In genomic region chr5:113218200-113218599, GRCh38 we compare ENCODE assay signal across 18 cellular contexts.
DNase-seq lines count a peak whose midpoint lies in the region; ATAC-seq, FAIRE-seq and TF ChIP-seq lines count a peak whose summit lies in the region.
"Had no signal": no experiment of that assay in that cellular context is flagged by ENCODE, and none has a peak within 500 bp of the region (broad histone marks: within the 10 kb centered on the region; RNA-seq: fewer than 3 reads in every experiment).

No MANE protein-coding gene starts in this region.

- POLR2A ChIA-PET in HepG2 (lab: Yijun Ruan, JAX) = no interaction called here

- no peaks in the 10 kb centered on the region for H3K9me3 Mint-ChIP-seq in nephron
- H3K9me3 Mint-ChIP-seq: activated naive CD4-positive, alpha-beta T cell treated with anti-CD3 and anti-CD28 coated beads for 36 hours had no signal

- H3K9ac ChIP-seq in liver (ENCODE audit: low read depth in 1 of 2, low read length in 2 of 2) (peak overlapping the region; percentile 12 to 89), HepG2 (ENCODE audit: insufficient read depth, low read depth, low read length) (no peak overlapping the region)

- H3K9me3 ChIP-seq in liver (ENCODE audit: control insufficient read depth in 4 of 4, low read length in 3 of 4) = no peaks in the 10 kb centered on the region
- H3K9me3 ChIP-seq in HepG2 (ENCODE audit: low read length) = no peaks in the 10 kb centered on the region
- H3K9me3 ChIP-seq in heart right ventricle = no peaks in the 10 kb centered on the region
- H3K9me3 ChIP-seq in esophagus squamous epithelium = no peaks in the 10 kb centered on the region
- H3K9me3 ChIP-seq: ascending aorta, ovary, testis had no signal

- TF ChIP-seq CTCF in liver (IDR thresholded peaks at IDR 0.05; ENCODE audit: low read depth, low read length, missing input control) (no peak), HepG2 (CRISPR knock-in tag; IDR thresholded peaks at IDR 0.05) (no peak), heart right ventricle (IDR thresholded peaks at IDR 0.05) (no peak), nephron (IDR thresholded peaks at IDR 0.05; ENCODE audit: unreplicated experiment in 3 of 3) (no peak), esophagus squamous epithelium (IDR thresholded peaks at IDR 0.05) (no peak)

- in situ Hi-C loops in HepG2 (cut with HindIII; ENCODE audit: extremely low pct_ligation_motif_present, low pct_unique_long_range_greater_than_20kb) = no loop called here

- no peaks in the 10 kb centered on the region for H3K36me3 ChIP-seq in liver (ENCODE audit: control insufficient read depth in 4 of 4, insufficient read depth in 3 of 4, low read depth in 1 of 4, low read length in 3 of 4)
- no peaks in the 10 kb centered on the region for H3K36me3 ChIP-seq in HepG2 (replicated peaks in 1 of 2; ENCODE audit: control insufficient read depth in 1 of 2, insufficient read depth in 2 of 2, low read length in 2 of 2)
- H3K36me3 ChIP-seq in heart right ventricle = no peaks in the 10 kb centered on the region
- H3K36me3 ChIP-seq in esophagus squamous epithelium = no peaks in the 10 kb centered on the region
- H3K36me3 ChIP-seq: ascending aorta, ovary had no signal

- peak overlapping the region; percentile 66 to 92 (median 83) for H3K27ac Mint-ChIP-seq in nephron
- H3K27ac Mint-ChIP-seq: activated naive CD4-positive, alpha-beta T cell treated with anti-CD3 and anti-CD28 coated beads for 36 hours had no signal

- TF ChIP-seq RAD21 in liver (IDR thresholded peaks at IDR 0.05) = peak in 1 of 2 donors; percentile 56
- TF ChIP-seq RAD21 in HepG2 (CRISPR knock-in tag; IDR thresholded peaks at IDR 0.05) = no peak

- TF ChIP-seq EP300 in HepG2 (IDR thresholded peaks at IDR 0.05; ENCODE audit: low read depth in 2 of 2, low read length in 2 of 2) (no peak), HepG2 (CRISPR knock-in tag; IDR thresholded peaks at IDR 0.05; ENCODE audit: borderline replicate concordance) (no peak)

- WGBS in liver = 26% methylated on average over 8 of the region's 8 CpGs
- 12% methylated on average over 8 of the region's 8 CpGs for WGBS in HepG2 (ENCODE audit: low lambda C conversion rate)
- WGBS in heart right ventricle, 2 donors = 26 to 36% methylated on average over 8 of the region's 8 CpGs
- WGBS in esophagus squamous epithelium, 2 donors = 59 to 74% methylated on average over 7 to 8 of the region's 8 CpGs

- H3K36me3 Mint-ChIP-seq in nephron (ENCODE audit: low read depth) = no peaks in the 10 kb centered on the region

- ATAC-seq in HepG2 (no peak), heart right ventricle (peak; percentile 69 to 88 (median 86)), HG02610 (IDR thresholded peaks at IDR 0.05; ENCODE audit: unreplicated experiment) (no peak)

- no peaks in the 10 kb centered on the region for H3K27me3 ChIP-seq in liver (ENCODE audit: control insufficient read depth in 4 of 4, insufficient read depth in 4 of 4, low read length in 3 of 4)
- peaks cover 1 to 10% of the 10 kb centered on the region in 2 experiments; a peak in 1 of 5 replicates for H3K27me3 ChIP-seq in HepG2 (ENCODE audit: control insufficient read depth in 1 of 2, insufficient read depth in 2 of 2, low read length in 2 of 2)
- H3K27me3 ChIP-seq in heart right ventricle = no peaks in the 10 kb centered on the region
- no peaks in the 10 kb centered on the region for H3K27me3 ChIP-seq in esophagus squamous epithelium
- H3K27me3 ChIP-seq: ascending aorta, ovary, testis had no signal

- no peaks in the 10 kb centered on the region for H4K20me1 ChIP-seq in HepG2 (ENCODE audit: insufficient read depth, low read length)

- H3K4me3 Mint-ChIP-seq in nephron = peak overlapping the region; percentile 9 to 58 (median 26)
- H3K4me3 Mint-ChIP-seq: activated naive CD4-positive, alpha-beta T cell treated with anti-CD3 and anti-CD28 coated beads for 36 hours had no signal

- no peak overlapping the region for H3K4me2 ChIP-seq in HepG2 (ENCODE audit: low read depth, low read length)
- H3K4me2 ChIP-seq: smooth muscle cell had no signal

- TF ChIP-seq POLR2A in HepG2 (IDR thresholded peaks at IDR 0.05; ENCODE audit: insufficient read depth in 1 of 2, low read depth in 2 of 2, low read length in 2 of 2) = no peak
- TF ChIP-seq POLR2A in GM12891 (IDR thresholded peaks at IDR 0.05; ENCODE audit: low read depth, low read length) = no peak
- no peak for TF ChIP-seq POLR2A in esophagus squamous epithelium (IDR thresholded peaks at IDR 0.05)

- peak overlapping the region; percentile 75 to 79 for H3K27ac ChIP-seq in liver (ENCODE audit: low read depth in 1 of 2, low read length in 2 of 2)
- no peak overlapping the region for H3K27ac ChIP-seq in HepG2 (ENCODE audit: extremely low read length, insufficient read depth, low read length)
- H3K27ac ChIP-seq in heart right ventricle = peak overlapping the region; percentile 47 to 88 (median 80)
- H3K27ac ChIP-seq in esophagus squamous epithelium = no peak overlapping the region
- H3K27ac ChIP-seq: ascending aorta, RWPE1 had no signal

- BruUV-seq in HepG2 (replicated peaks; lab: Mats Ljungman, UMichigan) = no TSS peak

- H3K4me1 Mint-ChIP-seq in nephron = peaks cover 51% of the 10 kb centered on the region

- H2AFZ ChIP-seq in HepG2 (ENCODE audit: low read length) = no peak overlapping the region

- DNase-seq in HepG2 (ENCODE audit: low spot score) (no peak), heart right ventricle (peak; percentile 53 to 69), GM12891 (ENCODE audit: insufficient read length, low spot score) (no peak), esophagus squamous epithelium (lab: John Stamatoyannopoulos, UW) (no peak)
- DNase-seq in stimulated activated CD4-positive, alpha-beta T cell treated with anti-CD3 and anti-CD28 coated beads, Interleukin-1b, Interleukin-23, amount 100 ng/mL, for 48 hours = no peak
- DNase-seq: activated CD4-positive, alpha-beta T cell treated with anti-CD3 and anti-CD28 coated beads, Interleukin-2, amount 50 U/mL, for 4 hours; activated naive CD4-positive, alpha-beta T cell treated with anti-CD3 and anti-CD28 coated beads for 36 hours; C1 segment of cervical spinal cord; NCI-H1417 treated with DMSO at 0.1 percent for 48 hours; ovary; testis had no signal

- no peaks in the 10 kb centered on the region for H3K79me2 ChIP-seq in HepG2 (ENCODE audit: insufficient read depth, low read length)

- H3K27me3 Mint-ChIP-seq in nephron (ENCODE audit: low read depth) = no peaks in the 10 kb centered on the region

- CTCF ChIA-PET in HepG2 (lab: Yijun Ruan, JAX; ENCODE audit: low intra/inter-chr PET ratio, low total read pairs) = no interaction called here

- H3K4me1 ChIP-seq in liver (ENCODE audit: control insufficient read depth in 4 of 4, insufficient read depth in 4 of 4, low read length in 3 of 4) = peaks cover 0 to 22% (median 4%) of the 10 kb centered on the region in 4 donors
- H3K4me1 ChIP-seq in HepG2 (ENCODE audit: insufficient read depth, low read length) = no peaks in the 10 kb centered on the region
- peaks cover 8 to 92% (median 49%) of the 10 kb centered on the region in 9 donors for H3K4me1 ChIP-seq in heart right ventricle
- H3K4me1 ChIP-seq in esophagus squamous epithelium = peaks cover 0 to 27% (median 0%) of the 10 kb centered on the region in 3 donors
- H3K4me1 ChIP-seq: ascending aorta had no signal

- H3K4me3 ChIP-seq in liver (ENCODE audit: low read depth in 1 of 3, low read length in 3 of 3) (peak overlapping the region; percentile 14 to 53 (median 24)), HepG2 (replicated peaks in 1 of 3; ENCODE audit: insufficient read depth in 1 of 3, low read depth in 2 of 3, low read length in 3 of 3) (no peak overlapping the region), heart right ventricle (peak overlapping the region in 8 of 10 donors; percentile 2 to 32 (median 18)), esophagus squamous epithelium (no peak overlapping the region)
- H3K4me3 ChIP-seq: ascending aorta, ovary, smooth muscle cell, testis had no signal

- intact Hi-C loops in HepG2 (cut with micrococcal nuclease; ENCODE audit: unreplicated experiment) (no loop called here), heart right ventricle (cut with DNase I) (loop anchor here in 6 of 10 donors (5.0 to 10.0 kb wide), 2 partner anchors 74 to 77 kb away; no protein-coding TSS in a partner anchor), esophagus squamous epithelium (cut with DNase I) (no loop called here)

- no peak for FAIRE-seq in HepG2 (lab: Jason Lieb, UNC)
- FAIRE-seq in GM12891 (lab: Jason Lieb, UNC) = no peak
- FAIRE-seq: HTR-8/SVneo had no signal

TF ChIP-seq in liver, 16 proteins besides CTCF, POLR2A, EP300 and RAD21 (continues in another document):
- peak; percentile 71 for TF ChIP-seq SP1 (IDR thresholded peaks at IDR 0.05)
- TF ChIP-seq EGR1 (IDR thresholded peaks at IDR 0.05; ENCODE audit: low read depth in 2 of 2) = no peak
- TF ChIP-seq GABPA (IDR thresholded peaks at IDR 0.05 in 1 of 2, conservative IDR thresholded peaks at IDR 0.05 in 1 of 2) = no peak
- TF ChIP-seq FOXA1 (IDR thresholded peaks at IDR 0.05) = no peak
- TF ChIP-seq ATF3 (IDR thresholded peaks at IDR 0.05) = no peak
- peak; percentile 22 for TF ChIP-seq HNF4G (IDR thresholded peaks at IDR 0.05)

TF ChIP-seq in HepG2, 621 proteins besides CTCF, POLR2A, EP300 and RAD21:
- TF ChIP-seq HNRNPL (IDR thresholded peaks at IDR 0.05; ENCODE audit: low read depth, low read length) = no peak
- no peak for TF ChIP-seq GFI1 (CRISPR knock-in tag; IDR thresholded peaks at IDR 0.05; ENCODE audit: borderline replicate concordance)
- no peak for TF ChIP-seq CCAR2 (optimal IDR thresholded peaks at IDR 0.05; ENCODE audit: low read depth, low read length)

TF ChIP-seq in GM12891, 5 proteins besides CTCF, POLR2A, EP300 and RAD21:
- no peak for TF ChIP-seq POLR2AphosphoS5 (IDR thresholded peaks at IDR 0.05; ENCODE audit: low read depth, low read length)
- TF ChIP-seq POU2F2 (IDR thresholded peaks at IDR 0.05; ENCODE audit: low read depth, low read length) = no peak
- no peak for TF ChIP-seq PAX5 (IDR thresholded peaks at IDR 0.05; ENCODE audit: insufficient read depth, low read length, severe bottlenecking)
- TF ChIP-seq TAF1 (IDR thresholded peaks at IDR 0.05; ENCODE audit: low read depth, low read length) = no peak
- TF ChIP-seq SPI1 (IDR thresholded peaks at IDR 0.05; ENCODE audit: low read depth, low read length) = no peak

Comparison
In these comparisons a context has a peak if more than half of its experiments do, and no peak if none do; other contexts are left out.
1. H3K27ac ChIP-seq: peak in liver (2 of 2) and heart right ventricle (10 of 10); none in HepG2 (single experiment) and esophagus squamous epithelium (0 of 4).
2. H3K4me3 ChIP-seq: peak in liver (3 of 3) and heart right ventricle (8 of 10); none in HepG2 (0 of 3) and esophagus squamous epithelium (0 of 4).
3. ATAC-seq: peak in heart right ventricle (8 of 8); none in HepG2 (single experiment) and HG02610 (single experiment).
4. DNase-seq: peak in heart right ventricle (2 of 2); none in HepG2 (single experiment), stimulated activated CD4-positive, alpha-beta T cell treated with anti-CD3 and anti-CD28 coated beads, Interleukin-1b, Interleukin-23, amount 100 ng/mL, for 48 hours (single experiment), GM12891 (single experiment) and esophagus squamous epithelium (single experiment).
5. intact Hi-C loops: an anchor here in heart right ventricle (5.0 to 10.0 kb wide); none called in HepG2 and esophagus squamous epithelium.